ENCODE assay signal across 23 cellular contexts in genomic region chr3:110292102-110292501, GRCh38.
DNase-seq lines count a peak whose midpoint lies in the region; ATAC-seq, FAIRE-seq and TF ChIP-seq lines count a peak whose summit lies in the region.
"Had no signal": no experiment of that assay in that cellular context is flagged by ENCODE, and none has a peak within 500 bp of the region (broad histone marks: within the 10 kb centered on the region; RNA-seq: fewer than 3 reads in every experiment).

No MANE protein-coding gene starts in this region.

- H3K4me3 ChIP-seq in small intestine (ENCODE audit: low read depth in 1 of 2, low read length in 2 of 2) (no peak overlapping the region), prostate gland (no peak overlapping the region)
- H3K4me3 ChIP-seq: BLaER1, HAP-1 had no signal

- FAIRE-seq in G401.6 (lab: Jason Lieb, UNC): peak; percentile 99
- FAIRE-seq in frontal cortex (lab: Jason Lieb, UNC): peak; percentile 98
- peak; percentile 98 for FAIRE-seq in small intestine (lab: Jason Lieb, UNC)
- FAIRE-seq: GM12891, GM18507, H54 had no signal

- no peaks in the 10 kb centered on the region for H3K36me3 ChIP-seq in small intestine (ENCODE audit: control insufficient read depth in 2 of 2, insufficient read depth in 2 of 2, low read length in 2 of 2)
- no peaks in the 10 kb centered on the region for H3K36me3 ChIP-seq in prostate gland
- H3K36me3 ChIP-seq: BLaER1, HAP-1 had no signal

- intact Hi-C loops in prostate gland (cut with DNase I): no loop called here

- DNase-seq in WTC11 (ENCODE audit: low spot score) (no peak), frontal cortex (ENCODE audit: low spot score in 2 of 2) (no peak), small intestine (no peak), prostate gland (ENCODE audit: low spot score) (no peak), AML-193 (lab: John Stamatoyannopoulos, UW) (no peak), GM19238 (ENCODE audit: insufficient read length, low spot score) (no peak)
- DNase-seq: 8988T; Caco-2; CD4-positive, CD25-positive, alpha-beta regulatory T cell; CD8-positive, alpha-beta T cell; DMS153; DND-41; GF-D8; GOT3; HFFc6 had no signal

- no peak overlapping the region for H3K27ac Mint-ChIP-seq in WTC11
- H3K27ac Mint-ChIP-seq: B cell; CD4-positive, CD25-positive, alpha-beta regulatory T cell; CD8-positive, alpha-beta T cell; HFFc6 had no signal

- peaks cover 11% of the 10 kb centered on the region for H3K4me1 Mint-ChIP-seq in WTC11
- H3K4me1 Mint-ChIP-seq: B cell; CD4-positive, CD25-positive, alpha-beta regulatory T cell had no signal

- no peak overlapping the region for H3K27ac ChIP-seq in small intestine (ENCODE audit: low read depth in 1 of 2, low read length in 1 of 2)
- no peak overlapping the region for H3K27ac ChIP-seq in prostate gland
- H3K27ac ChIP-seq: BLaER1, C4-2B had no signal

- H3K9me3 Mint-ChIP-seq in WTC11: peaks cover 40% of the 10 kb centered on the region

- ATAC-seq in WTC11: no peak
- ATAC-seq: CD8-positive, alpha-beta T cell had no signal

- no peak overlapping the region for H3K4me3 Mint-ChIP-seq in WTC11
- H3K4me3 Mint-ChIP-seq: B cell; CD4-positive, CD25-positive, alpha-beta regulatory T cell; CD8-positive, alpha-beta T cell; HFFc6 had no signal

- TF ChIP-seq POLR2A in prostate gland (IDR thresholded peaks at IDR 0.05): no peak

- H3K9me3 ChIP-seq in small intestine (ENCODE audit: control insufficient read depth, low read depth) (no peaks in the 10 kb centered on the region), prostate gland (no peaks in the 10 kb centered on the region)
- H3K9me3 ChIP-seq: HAP-1 had no signal

- no peaks in the 10 kb centered on the region for H3K27me3 Mint-ChIP-seq in WTC11 (ENCODE audit: low read depth)
- H3K27me3 Mint-ChIP-seq: B cell; CD4-positive, CD25-positive, alpha-beta regulatory T cell had no signal

- peaks cover 36% of the 10 kb centered on the region for H3K36me3 Mint-ChIP-seq in WTC11
- H3K36me3 Mint-ChIP-seq: CD4-positive, CD25-positive, alpha-beta regulatory T cell; CD8-positive, alpha-beta T cell had no signal

- H3K27me3 ChIP-seq in small intestine (ENCODE audit: control insufficient read depth in 2 of 2, insufficient read depth in 2 of 2, low read length in 2 of 2): no peaks in the 10 kb centered on the region
- no peaks in the 10 kb centered on the region for H3K27me3 ChIP-seq in prostate gland (replicated peaks; ENCODE audit: insufficient read depth)
- H3K27me3 ChIP-seq: BLaER1 had no signal

- TF ChIP-seq CTCF in WTC11 (IDR thresholded peaks at IDR 0.05): no peak
- no peak for TF ChIP-seq CTCF in prostate gland (IDR thresholded peaks at IDR 0.05)

- H3K4me1 ChIP-seq in small intestine (ENCODE audit: control insufficient read depth in 2 of 2, insufficient read depth in 1 of 2, low read depth in 1 of 2, low read length in 1 of 2): no peaks in the 10 kb centered on the region
- no peaks in the 10 kb centered on the region for H3K4me1 ChIP-seq in prostate gland (replicated peaks)
- H3K4me1 ChIP-seq: BLaER1, Caco-2, HAP-1 had no signal

- 87 to 94% (median 93%) methylated on average over 1 of the region's 1 CpG for WGBS in small intestine, 3 donors
- 82% methylated on average over 1 of the region's 1 CpG for WGBS in prostate gland

- CTCF ChIA-PET in WTC11 (lab: Charles Lee): interaction anchor here (0.5 kb wide), 1 partner anchor 95 kb away, joined by 3 read pairs; no protein-coding TSS in a partner anchor

- POLR2A ChIA-PET in WTC11 (lab: Charles Lee): no interaction called here

TF ChIP-seq in WTC11, 78 proteins besides CTCF, POLR2A, EP300 and RAD21:
- TF ChIP-seq GTF2I (CRISPR knock-in tag; conservative IDR thresholded peaks at IDR 0.05) (no peak), HMGA2 (CRISPR knock-in tag; IDR thresholded peaks at IDR 0.05) (peak; percentile 97), TEAD4 (CRISPR knock-in tag; IDR thresholded peaks at IDR 0.05) (no peak)
TF ChIP-seq in WTC11: peak in this region for 1.
